In genomic region chr7:152076324-152076821, GRCh38 we compare ENCODE assay signal across 8 cellular contexts. TPM values are rescaled to one million over a fixed set of nuclear protein-coding genes. Genes with fewer than 3 reads are reported as not detected.
DNase-seq lines count a peak whose midpoint lies in the region; ATAC-seq and TF ChIP-seq lines count a peak whose summit lies in the region.

No MANE protein-coding gene starts in this region.

- peak overlapping the region; percentile 44; the same call in 1 of the 2 replicates for H3K9ac ChIP-seq in iPS-20b (ENCODE audit: low read depth, low read length)

- POLR2A ChIA-PET in AG04450 (lab: Yijun Ruan, JAX): no interaction called here

- peak; percentile 70 for ATAC-seq in upper lobe of right lung
- ATAC-seq in HG03521 (IDR thresholded peaks at IDR 0.05; ENCODE audit: unreplicated experiment): no peak

- H3K4me3 ChIP-seq in AG04450 (ENCODE audit: low read depth, low read length) (no peak overlapping the region), WI38 (ENCODE audit: low read depth, low read length) (no peak overlapping the region), iPS-20b (ENCODE audit: low read length) (no peak overlapping the region; the same call in 1 of the 2 replicates), upper lobe of right lung (no peak overlapping the region)

- CTCF ChIA-PET in AG04450 (lab: Charles Lee): interaction anchor here (0.6 to 1.0 kb wide), 4 partner anchors 10 to 135 kb away, joined by 3 to 5 read pairs (median 4); no protein-coding TSS in a partner anchor

- TF ChIP-seq CTCF in AG04450 (IDR thresholded peaks at IDR 0.05; ENCODE audit: low read depth, low read length) (peak; percentile 40), GM12874 (IDR thresholded peaks at IDR 0.05; ENCODE audit: insufficient read depth, low read depth, low read length) (peak; percentile 49; the same call in 1 of the 2 replicates), WI38 (IDR thresholded peaks at IDR 0.05; ENCODE audit: low read depth, low read length) (0 out of 2 replicates have a peak, but pooled peaks have one; percentile 34), upper lobe of right lung (IDR thresholded peaks at IDR 0.05) (peak; percentile 43)

- H3K36me3 ChIP-seq in iPS-20b (ENCODE audit: insufficient read depth, low read depth, low read length) (no peaks in the 10 kb centered on the region), upper lobe of right lung (no peaks in the 10 kb centered on the region)

- H3K4me1 ChIP-seq in iPS-20b (ENCODE audit: insufficient read depth, low read length): peaks cover 37% of the 10 kb centered on the region
- peaks cover 8% of the 10 kb centered on the region for H3K4me1 ChIP-seq in upper lobe of right lung

- H3K27me3 ChIP-seq in AG04450 (ENCODE audit: control insufficient read depth, insufficient read depth, low read length): no peaks in the 10 kb centered on the region
- no peaks in the 10 kb centered on the region for H3K27me3 ChIP-seq in iPS-20b (ENCODE audit: insufficient read depth, low read length)
- no peaks in the 10 kb centered on the region for H3K27me3 ChIP-seq in upper lobe of right lung

- H3K9me3 ChIP-seq in AG04450 (ENCODE audit: control insufficient read depth, insufficient read depth, low read length) (no peaks in the 10 kb centered on the region), iPS-20b (ENCODE audit: insufficient read depth, low read depth, low read length) (no peaks in the 10 kb centered on the region), upper lobe of right lung (no peaks in the 10 kb centered on the region)

- DNase-seq in AG04450 (ENCODE audit: low read depth, low spot score): no peak
- DNase-seq in upper lobe of right lung: no peak
- DNase-seq in NCI-H345 (lab: John Stamatoyannopoulos, UW): no peak
- DNase-seq in activated effector memory CD4-positive, alpha-beta T cell treated with anti-CD3 and anti-CD28 coated beads, Interleukin-2, amount 50 U/mL, for 16 hours: no peak

- H3K27ac ChIP-seq in AG04450 (ENCODE audit: low read depth, low read length) (no peak overlapping the region), iPS-20b (ENCODE audit: low read length) (peak overlapping the region; percentile 76), upper lobe of right lung (no peak overlapping the region)

- intact Hi-C loops in upper lobe of right lung (cut with DNase I): no loop called here

RNA-seq across cellular contexts. Expression of gene GALNT11, which starts 50.9 kb away (rescaled TPM):
- 33.9 and 37.6 TPM in 2 replicates for polyA plus RNA-seq in AG04450 (2011; rRNA removed)
- polyA minus RNA-seq in AG04450 (2011; rRNA and poly(A)+ RNA removed): 15.8 and 16.4 TPM in 2 replicates
- 40.5 TPM for total RNA-seq in upper lobe of right lung
